Comparison of ENCODE assay signal across 8 cellular contexts in genomic region chr11:61888043-61888442, GRCh38. TPM values are rescaled to one million over a fixed set of nuclear protein-coding genes. Genes with fewer than 3 reads are reported as not detected.
DNase-seq lines count a peak whose midpoint lies in the region; ATAC-seq and TF ChIP-seq lines count a peak whose summit lies in the region.

No MANE protein-coding gene starts in this region.

- no peaks in the 10 kb centered on the region for H3K9me3 ChIP-seq in ascending aorta
- no peaks in the 10 kb centered on the region for H3K9me3 ChIP-seq in gastrocnemius medialis

- TF ChIP-seq CTCF in ascending aorta (IDR thresholded peaks at IDR 0.05), result no peak
- no peak for TF ChIP-seq CTCF in gastrocnemius medialis (IDR thresholded peaks at IDR 0.05 in 4 of 5, conservative IDR thresholded peaks at IDR 0.05 in 1 of 5)

- in situ Hi-C loops in gastrocnemius medialis (cut with MboI; ENCODE audit: low sequenced_read_pairs in 4 of 4), result loop anchor here in 1 of 4 donors (10.0 kb wide), 1 partner anchor 67 kb away; the partner anchor contains the start of gene BEST1

- no peak for TF ChIP-seq POLR2A in gastrocnemius medialis (IDR thresholded peaks at IDR 0.05)

- H3K27ac ChIP-seq in ascending aorta (peak overlapping the region; percentile 90 to 98), gastrocnemius medialis (peak overlapping the region; percentile 82 to 96 (median 92))

- H3K4me3 ChIP-seq in ascending aorta (peak overlapping the region in 1 of 2 donors; percentile 99), gastrocnemius medialis (no peak overlapping the region)

- intact Hi-C loops in ascending aorta (cut with DNase I) (loop anchor here (1.0 kb wide), 2 partner anchors 17 to 73 kb away; no protein-coding TSS in a partner anchor), Right ventricle myocardium inferior (cut with DNase I) (loop anchor here (2.0 kb wide), 1 partner anchor 13 kb away; no protein-coding TSS in a partner anchor), gastrocnemius medialis (cut with DNase I; ENCODE audit: low total_unique reads) (no loop called here)

- peak; percentile 74 for ATAC-seq in Right ventricle myocardium inferior
- peak; percentile 74 to 82 for ATAC-seq in gastrocnemius medialis
- no peak for ATAC-seq in GM21367 (IDR thresholded peaks at IDR 0.05; ENCODE audit: unreplicated experiment)
- ATAC-seq in GM21528 (IDR thresholded peaks at IDR 0.05; ENCODE audit: low FRiP score, unreplicated experiment), result no peak

- H3K36me3 ChIP-seq in ascending aorta, result peaks cover 0 to 5% of the 10 kb centered on the region in 2 donors
- no peaks in the 10 kb centered on the region for H3K36me3 ChIP-seq in gastrocnemius medialis

- DNase-seq in GM04503 (ENCODE audit: low read depth) (peak; percentile 93), ascending aorta (ENCODE audit: low spot score in 2 of 2) (peak; percentile 90 to 98), Right ventricle myocardium inferior (ENCODE audit: missing footprints) (peak; percentile 90), gastrocnemius medialis (peak; percentile 93 to 98), iPS-NIHi7 (ENCODE audit: extremely low spot score) (no peak), NK-92 (lab: John Stamatoyannopoulos, UW; ENCODE audit: unreplicated experiment) (no peak)

- H3K27me3 ChIP-seq in ascending aorta, result no peaks in the 10 kb centered on the region
- H3K27me3 ChIP-seq in gastrocnemius medialis, result no peaks in the 10 kb centered on the region

- H3K4me1 ChIP-seq in ascending aorta, result peaks cover 25 to 44% of the 10 kb centered on the region in 2 donors
- peaks cover 32 to 34% of the 10 kb centered on the region in 2 donors for H3K4me1 ChIP-seq in gastrocnemius medialis

RNA-seq across cellular contexts. Expression of gene FADS3, which starts 3.3 kb away (rescaled TPM):
- total RNA-seq in ascending aorta (191 TPM), Right ventricle myocardium inferior (113 TPM), gastrocnemius medialis (100 to 1,000 TPM in 2 of 4 donors, 10 to 100 TPM in 2; 40.7 to 196 (median 89.0) TPM)

RNA-seq across cellular contexts. Expression of gene RAB3IL1, which starts 29.3 kb away (rescaled TPM):
- 23.2 TPM for total RNA-seq in ascending aorta
- total RNA-seq in Right ventricle myocardium inferior, result 14.0 TPM
- 1 to 10 TPM; 3.9 to 5.4 (median 4.9) TPM for total RNA-seq in gastrocnemius medialis

RNA-seq across cellular contexts. Expression of gene FADS2, which starts 59.9 kb away (rescaled TPM):
- 37.6 TPM for total RNA-seq in ascending aorta
- total RNA-seq in Right ventricle myocardium inferior, result 35.7 TPM
- total RNA-seq in gastrocnemius medialis, result 1 to 10 TPM; 1.5 to 6.4 (median 4.0) TPM

Comparison
In these comparisons a context has a peak if more than half of its experiments do, and no peak if none do; other contexts are left out.
1. DNase-seq: peak in GM04503 (single experiment), ascending aorta (2 of 2), Right ventricle myocardium inferior (single experiment) and gastrocnemius medialis (2 of 2); none in iPS-NIHi7 (single experiment) and NK-92 (single experiment).
2. ATAC-seq: peak in Right ventricle myocardium inferior (single experiment) and gastrocnemius medialis (2 of 2); none in GM21367 (single experiment) and GM21528 (single experiment).